In the genomic region with DNA sequence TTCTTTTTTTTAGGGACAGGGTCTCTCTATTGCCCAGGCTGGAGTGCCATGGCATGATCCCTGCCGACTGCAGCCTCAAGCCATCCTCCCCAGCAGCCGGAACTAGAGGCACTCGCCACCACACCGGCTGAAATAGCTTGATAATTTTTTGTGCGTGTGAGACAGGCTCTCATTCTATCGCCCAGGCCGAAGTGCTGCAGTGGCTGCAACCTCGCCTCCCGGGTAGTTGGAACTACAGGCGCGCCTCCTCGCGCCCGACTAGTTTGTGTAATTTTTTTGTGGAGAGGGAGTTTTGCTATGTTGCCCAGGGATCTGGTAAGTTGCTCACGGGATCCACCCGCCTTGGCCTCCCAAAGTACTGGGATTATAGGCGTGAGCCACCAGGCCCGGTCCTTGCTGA, we compare ENCODE assay signal across 14 cellular contexts. TPM values are rescaled to one million over a fixed set of nuclear protein-coding genes. Genes with fewer than 3 reads are reported as not detected.
DNase-seq lines count a peak whose midpoint lies in the region; ATAC-seq and TF ChIP-seq lines count a peak whose summit lies in the region.
"Had no signal": no experiment of that assay in that cellular context is flagged by ENCODE, and none has a peak within 500 bp of the region (broad histone marks: within the 10 kb centered on the region; RNA-seq: fewer than 3 reads in every experiment).

No MANE protein-coding gene starts in this region.

- no peak overlapping the region for H3K27ac Mint-ChIP-seq in activated CD8-positive, alpha-beta memory T cell treated with anti-CD3 and anti-CD28 coated beads, Interleukin-2, amount 10 ng/mL, durations not matched to agents 7 days and 5 days
- no peak overlapping the region for H3K27ac Mint-ChIP-seq in activated B cell treated with CpG ODN at 0.5 μM for 24 hours
- no peak overlapping the region for H3K27ac Mint-ChIP-seq in nephron

- TF ChIP-seq CTCF in activated B cell treated with CpG ODN at 0.5 μM for 24 hours (IDR thresholded peaks at IDR 0.05) (no peak), nephron (IDR thresholded peaks at IDR 0.05; ENCODE audit: unreplicated experiment in 3 of 3) (no peak)

- peak overlapping the region; percentile 95 for H3K4me3 Mint-ChIP-seq in activated CD8-positive, alpha-beta memory T cell treated with anti-CD3 and anti-CD28 coated beads, Interleukin-2, amount 10 ng/mL, durations not matched to agents 7 days and 5 days
- H3K4me3 Mint-ChIP-seq in activated B cell treated with CpG ODN at 0.5 μM for 24 hours (peak overlapping the region; percentile 71), nephron (peak overlapping the region; percentile 73 to 93 (median 77))

- POLR2A ChIA-PET in activated B cell treated with CpG ODN at 0.5 μM for 24 hours (lab: Charles Lee) = no interaction called here

- peaks cover 31% of the 10 kb centered on the region for H3K36me3 Mint-ChIP-seq in activated CD8-positive, alpha-beta memory T cell treated with anti-CD3 and anti-CD28 coated beads, Interleukin-2, amount 10 ng/mL, durations not matched to agents 7 days and 5 days
- H3K36me3 Mint-ChIP-seq in activated B cell treated with CpG ODN at 0.5 μM for 24 hours (ENCODE audit: low read depth) (peaks cover 50% of the 10 kb centered on the region), nephron (ENCODE audit: low read depth) (peaks cover 33% of the 10 kb centered on the region)

- no peak for DNase-seq in activated CD8-positive, alpha-beta memory T cell treated with anti-CD3 and anti-CD28 coated beads, Interleukin-2, amount 10 ng/mL, durations not matched to agents 7 days and 5 days
- no peak for DNase-seq in activated CD8-positive, alpha-beta memory T cell treated with anti-CD3 and anti-CD28 coated beads for 24 hours
- DNase-seq in activated B cell treated with CpG ODN at 0.5 μM for 24 hours = no peak
- DNase-seq in activated CD4-positive, CD25-positive, alpha-beta regulatory T cell treated with anti-CD3 and anti-CD28 coated beads, Interleukin-2, amount 50 U/mL, for 72 hours = no peak
- DNase-seq: activated CD4-positive, CD25-positive, alpha-beta regulatory T cell; activated gamma-delta T cell treated with Interleukin-2 at 50 U/mL for 16 hours; DMS 273 treated with DMSO at 0.1 percent for 48 hours; glutamatergic neuron; kidney glomerular epithelial cell; NCI-H2171 treated with DMSO at 0.1 percent for 48 hours; NK-92 treated with Interleukin-12 subunit alpha and Interleukin-12 subunit beta, amount 100 ng/mL, for 24 hours; upper lobe of right lung had no signal

- intact Hi-C loops in activated B cell treated with CpG ODN at 0.5 μM for 24 hours (cut with micrococcal nuclease) = no loop called here

- peaks cover 48% of the 10 kb centered on the region for H3K4me1 Mint-ChIP-seq in activated CD8-positive, alpha-beta memory T cell treated with anti-CD3 and anti-CD28 coated beads, Interleukin-2, amount 10 ng/mL, durations not matched to agents 7 days and 5 days
- H3K4me1 Mint-ChIP-seq in activated B cell treated with CpG ODN at 0.5 μM for 24 hours = peaks cover 38% of the 10 kb centered on the region
- H3K4me1 Mint-ChIP-seq in nephron = peaks cover 26% of the 10 kb centered on the region

- no peaks in the 10 kb centered on the region for H3K27me3 Mint-ChIP-seq in activated CD8-positive, alpha-beta memory T cell treated with anti-CD3 and anti-CD28 coated beads, Interleukin-2, amount 10 ng/mL, durations not matched to agents 7 days and 5 days
- no peaks in the 10 kb centered on the region for H3K27me3 Mint-ChIP-seq in activated B cell treated with CpG ODN at 0.5 μM for 24 hours
- H3K27me3 Mint-ChIP-seq in nephron (ENCODE audit: low read depth) = no peaks in the 10 kb centered on the region

- ATAC-seq in activated CD8-positive, alpha-beta memory T cell treated with anti-CD3 and anti-CD28 coated beads, Interleukin-2, amount 10 ng/mL, durations not matched to agents 7 days and 5 days = no peak
- no peak for ATAC-seq in activated B cell treated with CpG ODN at 0.5 μM for 24 hours (ENCODE audit: low read depth)
- no peak for ATAC-seq in activated CD4-positive, CD25-positive, alpha-beta regulatory T cell treated with anti-CD3 and anti-CD28 coated beads, Interleukin-2, amount 50 U/mL, for 24 hours
- ATAC-seq: upper lobe of right lung had no signal

- no peaks in the 10 kb centered on the region for H3K9me3 Mint-ChIP-seq in activated CD8-positive, alpha-beta memory T cell treated with anti-CD3 and anti-CD28 coated beads, Interleukin-2, amount 10 ng/mL, durations not matched to agents 7 days and 5 days (ENCODE audit: low read depth)
- H3K9me3 Mint-ChIP-seq in activated B cell treated with CpG ODN at 0.5 μM for 24 hours (no peaks in the 10 kb centered on the region), nephron (no peaks in the 10 kb centered on the region)

- CTCF ChIA-PET in activated CD8-positive, alpha-beta memory T cell treated with anti-CD3 and anti-CD28 coated beads, Interleukin-2, amount 10 ng/mL, durations not matched to agents 7 days and 5 days (lab: Charles Lee) = interaction anchor here (0.6 to 0.7 kb wide), 2 partner anchors 18 to 28 kb away, joined by 3 read pairs; no protein-coding TSS in a partner anchor
- CTCF ChIA-PET in activated B cell treated with CpG ODN at 0.5 μM for 24 hours (lab: Charles Lee) = no interaction called here

RNA-seq across cellular contexts. Expression of gene BUD23, which starts 1.9 kb away (rescaled TPM):
- 10 to 100 TPM; 60.5 to 72.7 TPM for total RNA-seq in activated CD8-positive, alpha-beta memory T cell treated with anti-CD3 and anti-CD28 coated beads, Interleukin-2, amount 10 ng/mL, durations not matched to agents 7 days and 5 days
- 69.0 and 74.8 TPM in 2 replicates for total RNA-seq in activated B cell treated with CpG ODN at 0.5 μM for 24 hours

RNA-seq across cellular contexts. Expression of gene DNAJC30, which starts 2.1 kb away (rescaled TPM):
- total RNA-seq in activated CD8-positive, alpha-beta memory T cell treated with anti-CD3 and anti-CD28 coated beads, Interleukin-2, amount 10 ng/mL, durations not matched to agents 7 days and 5 days = 1 to 10 TPM; 7.0 to 9.0 TPM
- 13.7 and 14.2 TPM in 2 replicates for total RNA-seq in activated B cell treated with CpG ODN at 0.5 μM for 24 hours

RNA-seq across cellular contexts. Expression of gene VPS37D, which starts 17.7 kb away (rescaled TPM):
- not detected for total RNA-seq in activated CD8-positive, alpha-beta memory T cell treated with anti-CD3 and anti-CD28 coated beads, Interleukin-2, amount 10 ng/mL, durations not matched to agents 7 days and 5 days
- total RNA-seq in activated B cell treated with CpG ODN at 0.5 μM for 24 hours = 0.17 and 0.24 TPM in 2 replicates

RNA-seq across cellular contexts. Expression of gene STX1A, which starts 34.2 kb away (rescaled TPM):
- total RNA-seq in activated CD8-positive, alpha-beta memory T cell treated with anti-CD3 and anti-CD28 coated beads, Interleukin-2, amount 10 ng/mL, durations not matched to agents 7 days and 5 days = 10 to 100 TPM; 13.8 to 15.8 TPM
- 1.8 and 2.1 TPM in 2 replicates for total RNA-seq in activated B cell treated with CpG ODN at 0.5 μM for 24 hours

RNA-seq across cellular contexts. Expression of gene ABHD11, which starts 53.3 kb away (rescaled TPM):
- total RNA-seq in activated CD8-positive, alpha-beta memory T cell treated with anti-CD3 and anti-CD28 coated beads, Interleukin-2, amount 10 ng/mL, durations not matched to agents 7 days and 5 days = 10 to 100 TPM; 15.9 to 19.2 TPM
- 12.1 and 15.9 TPM in 2 replicates for total RNA-seq in activated B cell treated with CpG ODN at 0.5 μM for 24 hours
